ENCODE assay signal across 19 cellular contexts in genomic region chr3:136621628-136622027, GRCh38.
DNase-seq lines count a peak whose midpoint lies in the region; ATAC-seq and TF ChIP-seq lines count a peak whose summit lies in the region.
"Had no signal": no experiment of that assay in that cellular context is flagged by ENCODE, and none has a peak within 500 bp of the region (broad histone marks: within the 10 kb centered on the region; RNA-seq: fewer than 3 reads in every experiment).

No MANE protein-coding gene starts in this region.

- H3K9ac ChIP-seq in GM23248 (no peak overlapping the region), colonic mucosa (ENCODE audit: low read depth in 2 of 2, low read length in 2 of 2) (no peak overlapping the region)

- H3K9me2 ChIP-seq in GM23248 (ENCODE audit: insufficient read depth) = no peaks in the 10 kb centered on the region

- H3K9me3 ChIP-seq in GM23248 (ENCODE audit: low read depth) (no peaks in the 10 kb centered on the region), colonic mucosa (no peaks in the 10 kb centered on the region), right lobe of liver (no peaks in the 10 kb centered on the region)

- H2AFZ ChIP-seq in GM23248 = no peak overlapping the region

- peaks cover 95% of the 10 kb centered on the region for H3K79me2 ChIP-seq in GM23248 (ENCODE audit: insufficient read depth)

- TF ChIP-seq CTCF in RWPE1 (conservative IDR thresholded peaks at IDR 0.05; ENCODE audit: low read depth) (no peak), colonic mucosa (IDR thresholded peaks at IDR 0.05) (no peak), right lobe of liver (IDR thresholded peaks at IDR 0.05) (no peak)

- intact Hi-C loops in colonic mucosa (cut with DNase I) = no loop called here
- intact Hi-C loops in right lobe of liver (cut with DNase I) = no loop called here

- CTCF ChIA-PET in RWPE1 (lab: Yijun Ruan, JAX) = interaction anchor here (0.7 kb wide), 1 partner anchor 1539 kb away, joined by 8 read pairs; no protein-coding TSS in a partner anchor

- H4K20me1 ChIP-seq in GM23248 (ENCODE audit: insufficient read depth) = 0 out of 2 replicates have a peak, but pooled peaks cover 5% of the 10 kb centered on the region

- POLR2A ChIA-PET in RWPE1 (lab: Yijun Ruan, JAX; ENCODE audit: low non-redundant PET) = no interaction called here

- 0 to 53% methylated on average over 1 to 2 of the region's 2 CpGs for WGBS in GM23248 (ENCODE audit: low coverage in 1 of 2, low lambda C conversion rate in 2 of 2, missing lambda C conversion rate in 2 of 2), 2 experiments
- 70% methylated on average over 2 of the region's 2 CpGs for WGBS in right lobe of liver (ENCODE audit: insufficient coverage, low coverage, low lambda C conversion rate, missing lambda C conversion rate)

- no peak for TF ChIP-seq POLR2A in right lobe of liver (IDR thresholded peaks at IDR 0.05)

- H3K27ac ChIP-seq in GM23248 (no peak overlapping the region), RWPE1 (no peak overlapping the region), colonic mucosa (no peak overlapping the region), right lobe of liver (no peak overlapping the region)

- no peak overlapping the region for H3K4me2 ChIP-seq in GM23248 (ENCODE audit: unreplicated experiment)

- H3K27me3 ChIP-seq in GM23248 (replicated peaks; ENCODE audit: insufficient read depth) (no peaks in the 10 kb centered on the region), colonic mucosa (no peaks in the 10 kb centered on the region), right lobe of liver (no peaks in the 10 kb centered on the region)

- H3K36me3 ChIP-seq in GM23248 (ENCODE audit: low read depth) = peaks cover 3% of the 10 kb centered on the region; the same call in 1 of the 2 replicates
- no peaks in the 10 kb centered on the region for H3K36me3 ChIP-seq in colonic mucosa
- no peaks in the 10 kb centered on the region for H3K36me3 ChIP-seq in right lobe of liver

- peaks cover 13% of the 10 kb centered on the region for H3K4me1 ChIP-seq in GM23248 (ENCODE audit: insufficient read depth)
- H3K4me1 ChIP-seq in colonic mucosa = no peaks in the 10 kb centered on the region
- peaks cover 0 to 24% (median 5%) of the 10 kb centered on the region in 4 donors for H3K4me1 ChIP-seq in right lobe of liver

- ATAC-seq in right lobe of liver = no peak
- ATAC-seq: left cardiac atrium; natural killer cell treated with Interleukin-12 subunit alpha and Interleukin-12 subunit beta and Interleukin-15 and Interleukin-18, amount 100 ng/mL, for 72 hours had no signal

- 0 out of 2 replicates have a peak, but pooled peaks cover 11% of the 10 kb centered on the region for H3F3A ChIP-seq in GM23248 (ENCODE audit: insufficient read depth)

- DNase-seq in GM23248 (peak; percentile 72), RWPE1 (ENCODE audit: low spot score) (peak; percentile 42), fibroblast of gingiva (ENCODE audit: low read depth) (peak; percentile 34), skeletal muscle cell (ENCODE audit: low read depth) (peak; percentile 13), NCI-H69 (lab: John Stamatoyannopoulos, UW) (no peak), colonic mucosa (no peak), right lobe of liver (no peak), 8988T (no peak)
- DNase-seq: activated CD4-positive, alpha-beta memory T cell treated with anti-CD3 and anti-CD28 coated beads for 36 hours; activated naive CD4-positive, alpha-beta T cell treated with Interleukin-2 at 50 U/mL for 16 hours; anterior cingulate cortex; HFFc6; KBM-7; left cardiac atrium; mesendoderm; NCI-H1105; NCI-H510A treated with DMSO at 0.1 percent for 48 hours; SHP77 treated with DMSO at 0.1 percent for 48 hours had no signal

- no peak overlapping the region for H3K4me3 ChIP-seq in GM23248
- H3K4me3 ChIP-seq in skeletal muscle cell (ENCODE audit: low read depth, low read length) = no peak overlapping the region
- H3K4me3 ChIP-seq in colonic mucosa = no peak overlapping the region
- H3K4me3 ChIP-seq in right lobe of liver = no peak overlapping the region

- in situ Hi-C loops in GM23248 (cut with MboI) = no loop called here

Comparison
In these comparisons a context has a peak if more than half of its experiments do, and no peak if none do; other contexts are left out.
1. DNase-seq: peak in GM23248 (single experiment), RWPE1 (single experiment), fibroblast of gingiva (single experiment) and skeletal muscle cell (single experiment); none in NCI-H69 (single experiment), colonic mucosa (single experiment), right lobe of liver (0 of 3) and 8988T (single experiment).